In genomic region chr2:54701029-54701428, GRCh38 we compare ENCODE assay signal across 24 cellular contexts. TPM values are rescaled to one million over a fixed set of nuclear protein-coding genes. Genes with fewer than 3 reads are reported as not detected.
"Had no signal": no experiment of that assay in that cellular context is flagged by ENCODE, and none has a peak within 500 bp of the region (broad histone marks: within the 10 kb centered on the region; RNA-seq: fewer than 3 reads in every experiment).

No MANE protein-coding gene starts in this region.

- H3K4me1 ChIP-seq: ascending aorta, heart right ventricle, neural progenitor cell, sigmoid colon, testis had no signal

- H3K9me3 ChIP-seq: ascending aorta, esophagus muscularis mucosa, left lung, sigmoid colon, testis, upper lobe of left lung had no signal

- DNase-seq: activated CD4-positive, alpha-beta T cell treated with anti-CD3 and anti-CD28 coated beads, Interleukin-2, amount 10 ng/mL, durations not matched to agents 7 days and 5 days; activated CD8-positive, alpha-beta T cell treated with anti-CD3 and anti-CD28 coated beads, Interleukin-2, amount 10 ng/mL, durations not matched to agents 7 days and 5 days; activated naive CD4-positive, alpha-beta T cell; activated T-cell treated with anti-CD3 and anti-CD28 coated beads, Interleukin-2, amount 50 U/mL, for 1 hour; brain microvascular endothelial cell; dorsolateral prefrontal cortex; effector memory CD8-positive, alpha-beta T cell; heart right ventricle; kidney glomerular epithelial cell; left lung; naive thymus-derived CD4-positive, alpha-beta T cell; sigmoid colon; SK-N-SH; stimulated activated CD4-positive, alpha-beta T cell treated with anti-CD3 and anti-CD28 coated beads, Interleukin-15, amount 100 ng/mL, for 24 hours; testis; upper lobe of left lung had no signal

- ATAC-seq: activated CD8-positive, alpha-beta T cell treated with anti-CD3 and anti-CD28 coated beads, Interleukin-2, amount 10 ng/mL, durations not matched to agents 7 days and 5 days; effector memory CD8-positive, alpha-beta T cell; heart right ventricle; left lung; naive thymus-derived CD4-positive, alpha-beta T cell; stimulated activated memory B cell treated with anti-CD40 and anti-IgM and Interleukin-4, amounts not matched to agents 10 μg/mL and 1 μg/mL and 100 μg/mL, for 72 hours had no signal

- H3K27me3 ChIP-seq: ascending aorta, brain microvascular endothelial cell, dorsolateral prefrontal cortex, esophagus muscularis mucosa, heart right ventricle, left lung, neural progenitor cell, sigmoid colon, testis, upper lobe of left lung had no signal

- H2AFZ ChIP-seq: neural progenitor cell had no signal

- FAIRE-seq: colon, endothelial cell of umbilical vein had no signal

- H3K36me3 ChIP-seq: ascending aorta, brain microvascular endothelial cell, esophagus muscularis mucosa, heart right ventricle, left lung, neural progenitor cell, sigmoid colon, upper lobe of left lung had no signal

- H3K4me2 ChIP-seq: neural progenitor cell, SK-N-SH, smooth muscle cell had no signal

- H3K4me3 ChIP-seq: ascending aorta, dorsolateral prefrontal cortex, esophagus muscularis mucosa, heart right ventricle, left lung, lung, neural progenitor cell, sigmoid colon, smooth muscle cell, testis, upper lobe of left lung had no signal

- H3K9ac ChIP-seq: neural progenitor cell, SK-N-SH had no signal

- H3K27ac ChIP-seq: ascending aorta, brain microvascular endothelial cell, dorsolateral prefrontal cortex, esophagus muscularis mucosa, heart right ventricle, left lung, neural progenitor cell, sigmoid colon, testis, upper lobe of left lung had no signal

RNA-seq across cellular contexts. Expression of gene EML6, which starts 22.4 kb away (rescaled TPM):
- total RNA-seq: ascending aorta had no signal
- polyA plus RNA-seq: naive thymus-derived CD4-positive, alpha-beta T cell had no signal
